1 cellular context compared by ENCODE assay signal in the genomic region with DNA sequence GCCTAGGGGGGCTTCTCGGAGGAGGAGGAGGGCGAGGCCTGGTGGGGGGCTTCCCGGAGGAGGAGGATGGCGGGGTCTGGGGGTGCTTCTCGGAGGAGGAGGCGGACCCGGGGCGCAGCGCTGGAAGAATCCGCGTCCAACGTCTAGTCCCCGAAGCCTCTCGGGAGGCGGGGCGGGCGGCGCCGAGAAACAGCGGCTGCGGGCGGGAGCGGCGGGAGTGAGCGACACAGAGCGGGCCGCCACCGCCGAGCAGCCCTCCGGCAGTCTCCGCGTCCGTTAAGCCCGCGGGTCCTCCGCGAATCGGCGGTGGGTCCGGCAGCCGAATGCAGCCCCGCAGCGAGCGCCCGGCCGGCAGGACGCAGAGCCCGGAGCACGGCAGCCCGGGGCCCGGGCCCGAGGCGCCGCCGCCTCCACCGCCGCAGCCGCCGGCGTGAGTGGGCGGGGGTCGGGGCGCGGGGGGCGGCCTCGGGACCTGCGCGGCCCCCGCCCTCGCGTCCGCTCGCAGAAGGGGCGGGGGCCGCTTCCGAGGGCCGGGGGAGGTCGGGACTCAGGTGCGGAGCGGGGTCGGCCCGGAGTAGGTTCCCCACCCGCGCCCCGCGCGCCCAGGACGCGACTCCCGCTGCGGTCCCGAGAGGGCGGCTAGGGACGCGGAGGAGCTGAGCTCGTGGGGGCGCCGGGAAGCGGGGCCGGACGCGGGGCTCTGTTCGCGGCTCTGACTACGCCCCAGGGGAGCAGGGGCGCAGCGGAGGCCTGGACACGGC.
TF ChIP-seq lines count a peak whose summit lies in the region.

A gene (plus strand): TSS at position 214 of the 761 bp plus-strand sequence. CDS start 110 bp downstream, at position 324.

TF ChIP-seq in HepG2, 621 proteins besides CTCF, POLR2A, EP300 and RAD21 (continued from another document and continues in another):
- TF ChIP-seq, protein P1, sequence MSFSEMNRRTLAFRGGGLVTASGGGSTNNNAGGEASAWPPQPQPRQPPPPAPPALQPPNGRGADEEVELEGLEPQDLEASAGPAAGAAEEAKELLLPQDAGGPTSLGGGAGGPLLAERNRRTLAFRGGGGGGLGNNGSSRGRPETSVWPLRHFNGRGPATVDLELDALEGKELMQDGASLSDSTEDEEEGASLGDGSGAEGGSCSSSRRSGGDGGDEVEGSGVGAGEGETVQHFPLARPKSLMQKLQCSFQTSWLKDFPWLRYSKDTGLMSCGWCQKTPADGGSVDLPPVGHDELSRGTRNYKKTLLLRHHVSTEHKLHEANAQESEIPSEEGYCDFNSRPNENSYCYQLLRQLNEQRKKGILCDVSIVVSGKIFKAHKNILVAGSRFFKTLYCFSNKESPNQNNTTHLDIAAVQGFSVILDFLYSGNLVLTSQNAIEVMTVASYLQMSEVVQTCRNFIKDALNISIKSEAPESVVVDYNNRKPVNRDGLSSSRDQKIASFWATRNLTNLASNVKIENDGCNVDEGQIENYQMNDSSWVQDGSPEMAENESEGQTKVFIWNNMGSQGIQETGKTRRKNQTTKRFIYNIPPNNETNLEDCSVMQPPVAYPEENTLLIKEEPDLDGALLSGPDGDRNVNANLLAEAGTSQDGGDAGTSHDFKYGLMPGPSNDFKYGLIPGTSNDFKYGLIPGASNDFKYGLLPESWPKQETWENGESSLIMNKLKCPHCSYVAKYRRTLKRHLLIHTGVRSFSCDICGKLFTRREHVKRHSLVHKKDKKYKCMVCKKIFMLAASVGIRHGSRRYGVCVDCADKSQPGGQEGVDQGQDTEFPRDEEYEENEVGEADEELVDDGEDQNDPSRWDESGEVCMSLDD (CRISPR knock-in tag; IDR thresholded peaks at IDR 0.05; ENCODE audit: borderline replicate concordance): no peak
- TF ChIP-seq, protein P2, sequence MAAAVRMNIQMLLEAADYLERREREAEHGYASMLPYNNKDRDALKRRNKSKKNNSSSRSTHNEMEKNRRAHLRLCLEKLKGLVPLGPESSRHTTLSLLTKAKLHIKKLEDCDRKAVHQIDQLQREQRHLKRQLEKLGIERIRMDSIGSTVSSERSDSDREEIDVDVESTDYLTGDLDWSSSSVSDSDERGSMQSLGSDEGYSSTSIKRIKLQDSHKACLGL (CRISPR knock-in tag; IDR thresholded peaks at IDR 0.05): 0 out of 2 replicates have a peak, but pooled peaks have one; percentile 32
- TF ChIP-seq ZNF577 (CRISPR knock-in tag; IDR thresholded peaks at IDR 0.05; ENCODE audit: borderline replicate concordance, low read depth) (no peak), ISX (CRISPR knock-in tag; conservative IDR thresholded peaks at IDR 0.05) (no peak), ZSCAN30 (CRISPR knock-in tag; IDR thresholded peaks at IDR 0.05) (no peak), ZNF253 (CRISPR knock-in tag; IDR thresholded peaks at IDR 0.05; ENCODE audit: borderline replicate concordance) (no peak), NCOA2 (CRISPR knock-in tag; IDR thresholded peaks at IDR 0.05) (no peak), RELA (CRISPR knock-in tag; IDR thresholded peaks at IDR 0.05) (no peak), SMARCE1 (IDR thresholded peaks at IDR 0.05; ENCODE audit: borderline replicate concordance) (no peak), MYNN (CRISPR knock-in tag; IDR thresholded peaks at IDR 0.05; ENCODE audit: low read depth) (no peak), MLLT10 (CRISPR knock-in tag; IDR thresholded peaks at IDR 0.05) (no peak), ZNF101 (CRISPR knock-in tag; IDR thresholded peaks at IDR 0.05; ENCODE audit: borderline replicate concordance, low read depth) (no peak), NAIF1 (CRISPR knock-in tag; IDR thresholded peaks at IDR 0.05; ENCODE audit: borderline replicate concordance) (no peak), ZNF260 (CRISPR knock-in tag; IDR thresholded peaks at IDR 0.05; ENCODE audit: borderline replicate concordance, low read depth) (no peak), NONO (IDR thresholded peaks at IDR 0.05) (no peak), NONO (CRISPR knock-in tag; conservative IDR thresholded peaks at IDR 0.05) (no peak), ZNF761 (CRISPR knock-in tag; conservative IDR thresholded peaks at IDR 0.05) (0 out of 2 replicates have a peak, but pooled peaks have one; percentile 16), ONECUT2 (CRISPR knock-in tag; IDR thresholded peaks at IDR 0.05) (no peak), NCOA1 (CRISPR knock-in tag; IDR thresholded peaks at IDR 0.05) (no peak), PHF20 (CRISPR knock-in tag; IDR thresholded peaks at IDR 0.05) (peak; percentile 27; the same call in 1 of the 2 replicates)
- TF ChIP-seq, protein P3, sequence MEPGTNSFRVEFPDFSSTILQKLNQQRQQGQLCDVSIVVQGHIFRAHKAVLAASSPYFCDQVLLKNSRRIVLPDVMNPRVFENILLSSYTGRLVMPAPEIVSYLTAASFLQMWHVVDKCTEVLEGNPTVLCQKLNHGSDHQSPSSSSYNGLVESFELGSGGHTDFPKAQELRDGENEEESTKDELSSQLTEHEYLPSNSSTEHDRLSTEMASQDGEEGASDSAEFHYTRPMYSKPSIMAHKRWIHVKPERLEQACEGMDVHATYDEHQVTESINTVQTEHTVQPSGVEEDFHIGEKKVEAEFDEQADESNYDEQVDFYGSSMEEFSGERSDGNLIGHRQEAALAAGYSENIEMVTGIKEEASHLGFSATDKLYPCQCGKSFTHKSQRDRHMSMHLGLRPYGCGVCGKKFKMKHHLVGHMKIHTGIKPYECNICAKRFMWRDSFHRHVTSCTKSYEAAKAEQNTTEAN (CRISPR knock-in tag; conservative IDR thresholded peaks at IDR 0.05): no peak
- TF ChIP-seq, protein P4, sequence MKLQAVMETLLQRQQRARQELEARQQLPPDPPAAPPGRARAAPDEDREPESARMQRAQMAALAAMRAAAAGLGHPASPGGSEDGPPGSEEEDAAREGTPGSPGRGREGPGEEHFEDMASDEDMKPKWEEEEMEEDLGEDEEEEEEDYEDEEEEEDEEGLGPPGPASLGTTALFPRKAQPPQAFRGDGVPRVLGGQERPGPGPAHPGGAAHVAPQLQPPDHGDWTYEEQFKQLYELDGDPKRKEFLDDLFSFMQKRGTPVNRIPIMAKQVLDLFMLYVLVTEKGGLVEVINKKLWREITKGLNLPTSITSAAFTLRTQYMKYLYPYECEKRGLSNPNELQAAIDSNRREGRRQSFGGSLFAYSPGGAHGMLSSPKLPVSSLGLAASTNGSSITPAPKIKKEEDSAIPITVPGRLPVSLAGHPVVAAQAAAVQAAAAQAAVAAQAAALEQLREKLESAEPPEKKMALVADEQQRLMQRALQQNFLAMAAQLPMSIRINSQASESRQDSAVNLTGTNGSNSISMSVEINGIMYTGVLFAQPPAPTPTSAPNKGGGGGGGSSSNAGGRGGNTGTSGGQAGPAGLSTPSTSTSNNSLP (IDR thresholded peaks at IDR 0.05; ENCODE audit: low read depth, low read length): no peak
- TF ChIP-seq, protein P5, sequence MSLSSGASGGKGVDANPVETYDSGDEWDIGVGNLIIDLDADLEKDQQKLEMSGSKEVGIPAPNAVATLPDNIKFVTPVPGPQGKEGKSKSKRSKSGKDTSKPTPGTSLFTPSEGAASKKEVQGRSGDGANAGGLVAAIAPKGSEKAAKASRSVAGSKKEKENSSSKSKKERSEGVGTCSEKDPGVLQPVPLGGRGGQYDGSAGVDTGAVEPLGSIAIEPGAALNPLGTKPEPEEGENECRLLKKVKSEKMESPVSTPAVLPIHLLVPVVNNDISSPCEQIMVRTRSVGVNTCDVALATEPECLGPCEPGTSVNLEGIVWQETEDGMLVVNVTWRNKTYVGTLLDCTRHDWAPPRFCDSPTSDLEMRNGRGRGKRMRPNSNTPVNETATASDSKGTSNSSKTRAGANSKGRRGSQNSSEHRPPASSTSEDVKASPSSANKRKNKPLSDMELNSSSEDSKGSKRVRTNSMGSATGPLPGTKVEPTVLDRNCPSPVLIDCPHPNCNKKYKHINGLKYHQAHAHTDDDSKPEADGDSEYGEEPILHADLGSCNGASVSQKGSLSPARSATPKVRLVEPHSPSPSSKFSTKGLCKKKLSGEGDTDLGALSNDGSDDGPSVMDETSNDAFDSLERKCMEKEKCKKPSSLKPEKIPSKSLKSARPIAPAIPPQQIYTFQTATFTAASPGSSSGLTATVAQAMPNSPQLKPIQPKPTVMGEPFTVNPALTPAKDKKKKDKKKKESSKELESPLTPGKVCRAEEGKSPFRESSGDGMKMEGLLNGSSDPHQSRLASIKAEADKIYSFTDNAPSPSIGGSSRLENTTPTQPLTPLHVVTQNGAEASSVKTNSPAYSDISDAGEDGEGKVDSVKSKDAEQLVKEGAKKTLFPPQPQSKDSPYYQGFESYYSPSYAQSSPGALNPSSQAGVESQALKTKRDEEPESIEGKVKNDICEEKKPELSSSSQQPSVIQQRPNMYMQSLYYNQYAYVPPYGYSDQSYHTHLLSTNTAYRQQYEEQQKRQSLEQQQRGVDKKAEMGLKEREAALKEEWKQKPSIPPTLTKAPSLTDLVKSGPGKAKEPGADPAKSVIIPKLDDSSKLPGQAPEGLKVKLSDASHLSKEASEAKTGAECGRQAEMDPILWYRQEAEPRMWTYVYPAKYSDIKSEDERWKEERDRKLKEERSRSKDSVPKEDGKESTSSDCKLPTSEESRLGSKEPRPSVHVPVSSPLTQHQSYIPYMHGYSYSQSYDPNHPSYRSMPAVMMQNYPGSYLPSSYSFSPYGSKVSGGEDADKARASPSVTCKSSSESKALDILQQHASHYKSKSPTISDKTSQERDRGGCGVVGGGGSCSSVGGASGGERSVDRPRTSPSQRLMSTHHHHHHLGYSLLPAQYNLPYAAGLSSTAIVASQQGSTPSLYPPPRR (CRISPR knock-in tag; IDR thresholded peaks at IDR 0.05; ENCODE audit: borderline replicate concordance): no peak
- TF ChIP-seq, protein P6, sequence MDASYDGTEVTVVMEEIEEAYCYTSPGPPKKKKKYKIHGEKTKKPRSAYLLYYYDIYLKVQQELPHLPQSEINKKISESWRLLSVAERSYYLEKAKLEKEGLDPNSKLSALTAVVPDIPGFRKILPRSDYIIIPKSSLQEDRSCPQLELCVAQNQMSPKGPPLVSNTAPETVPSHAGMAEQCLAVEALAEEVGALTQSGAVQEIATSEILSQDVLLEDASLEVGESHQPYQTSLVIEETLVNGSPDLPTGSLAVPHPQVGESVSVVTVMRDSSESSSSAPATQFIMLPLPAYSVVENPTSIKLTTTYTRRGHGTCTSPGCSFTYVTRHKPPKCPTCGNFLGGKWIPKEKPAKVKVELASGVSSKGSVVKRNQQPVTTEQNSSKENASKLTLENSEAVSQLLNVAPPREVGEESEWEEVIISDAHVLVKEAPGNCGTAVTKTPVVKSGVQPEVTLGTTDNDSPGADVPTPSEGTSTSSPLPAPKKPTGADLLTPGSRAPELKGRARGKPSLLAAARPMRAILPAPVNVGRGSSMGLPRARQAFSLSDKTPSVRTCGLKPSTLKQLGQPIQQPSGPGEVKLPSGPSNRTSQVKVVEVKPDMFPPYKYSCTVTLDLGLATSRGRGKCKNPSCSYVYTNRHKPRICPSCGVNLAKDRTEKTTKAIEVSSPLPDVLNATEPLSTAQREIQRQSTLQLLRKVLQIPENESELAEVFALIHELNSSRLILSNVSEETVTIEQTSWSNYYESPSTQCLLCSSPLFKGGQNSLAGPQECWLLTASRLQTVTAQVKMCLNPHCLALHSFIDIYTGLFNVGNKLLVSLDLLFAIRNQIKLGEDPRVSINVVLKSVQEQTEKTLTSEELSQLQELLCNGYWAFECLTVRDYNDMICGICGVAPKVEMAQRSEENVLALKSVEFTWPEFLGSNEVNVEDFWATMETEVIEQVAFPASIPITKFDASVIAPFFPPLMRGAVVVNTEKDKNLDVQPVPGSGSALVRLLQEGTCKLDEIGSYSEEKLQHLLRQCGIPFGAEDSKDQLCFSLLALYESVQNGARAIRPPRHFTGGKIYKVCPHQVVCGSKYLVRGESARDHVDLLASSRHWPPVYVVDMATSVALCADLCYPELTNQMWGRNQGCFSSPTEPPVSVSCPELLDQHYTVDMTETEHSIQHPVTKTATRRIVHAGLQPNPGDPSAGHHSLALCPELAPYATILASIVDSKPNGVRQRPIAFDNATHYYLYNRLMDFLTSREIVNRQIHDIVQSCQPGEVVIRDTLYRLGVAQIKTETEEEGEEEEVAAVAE (CRISPR knock-in tag; IDR thresholded peaks at IDR 0.05; ENCODE audit: borderline replicate concordance): no peak
- TF ChIP-seq, protein P7, sequence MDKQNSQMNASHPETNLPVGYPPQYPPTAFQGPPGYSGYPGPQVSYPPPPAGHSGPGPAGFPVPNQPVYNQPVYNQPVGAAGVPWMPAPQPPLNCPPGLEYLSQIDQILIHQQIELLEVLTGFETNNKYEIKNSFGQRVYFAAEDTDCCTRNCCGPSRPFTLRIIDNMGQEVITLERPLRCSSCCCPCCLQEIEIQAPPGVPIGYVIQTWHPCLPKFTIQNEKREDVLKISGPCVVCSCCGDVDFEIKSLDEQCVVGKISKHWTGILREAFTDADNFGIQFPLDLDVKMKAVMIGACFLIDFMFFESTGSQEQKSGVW (CRISPR knock-in tag; IDR thresholded peaks at IDR 0.05; ENCODE audit: borderline replicate concordance): no peak
- TF ChIP-seq, protein P8, sequence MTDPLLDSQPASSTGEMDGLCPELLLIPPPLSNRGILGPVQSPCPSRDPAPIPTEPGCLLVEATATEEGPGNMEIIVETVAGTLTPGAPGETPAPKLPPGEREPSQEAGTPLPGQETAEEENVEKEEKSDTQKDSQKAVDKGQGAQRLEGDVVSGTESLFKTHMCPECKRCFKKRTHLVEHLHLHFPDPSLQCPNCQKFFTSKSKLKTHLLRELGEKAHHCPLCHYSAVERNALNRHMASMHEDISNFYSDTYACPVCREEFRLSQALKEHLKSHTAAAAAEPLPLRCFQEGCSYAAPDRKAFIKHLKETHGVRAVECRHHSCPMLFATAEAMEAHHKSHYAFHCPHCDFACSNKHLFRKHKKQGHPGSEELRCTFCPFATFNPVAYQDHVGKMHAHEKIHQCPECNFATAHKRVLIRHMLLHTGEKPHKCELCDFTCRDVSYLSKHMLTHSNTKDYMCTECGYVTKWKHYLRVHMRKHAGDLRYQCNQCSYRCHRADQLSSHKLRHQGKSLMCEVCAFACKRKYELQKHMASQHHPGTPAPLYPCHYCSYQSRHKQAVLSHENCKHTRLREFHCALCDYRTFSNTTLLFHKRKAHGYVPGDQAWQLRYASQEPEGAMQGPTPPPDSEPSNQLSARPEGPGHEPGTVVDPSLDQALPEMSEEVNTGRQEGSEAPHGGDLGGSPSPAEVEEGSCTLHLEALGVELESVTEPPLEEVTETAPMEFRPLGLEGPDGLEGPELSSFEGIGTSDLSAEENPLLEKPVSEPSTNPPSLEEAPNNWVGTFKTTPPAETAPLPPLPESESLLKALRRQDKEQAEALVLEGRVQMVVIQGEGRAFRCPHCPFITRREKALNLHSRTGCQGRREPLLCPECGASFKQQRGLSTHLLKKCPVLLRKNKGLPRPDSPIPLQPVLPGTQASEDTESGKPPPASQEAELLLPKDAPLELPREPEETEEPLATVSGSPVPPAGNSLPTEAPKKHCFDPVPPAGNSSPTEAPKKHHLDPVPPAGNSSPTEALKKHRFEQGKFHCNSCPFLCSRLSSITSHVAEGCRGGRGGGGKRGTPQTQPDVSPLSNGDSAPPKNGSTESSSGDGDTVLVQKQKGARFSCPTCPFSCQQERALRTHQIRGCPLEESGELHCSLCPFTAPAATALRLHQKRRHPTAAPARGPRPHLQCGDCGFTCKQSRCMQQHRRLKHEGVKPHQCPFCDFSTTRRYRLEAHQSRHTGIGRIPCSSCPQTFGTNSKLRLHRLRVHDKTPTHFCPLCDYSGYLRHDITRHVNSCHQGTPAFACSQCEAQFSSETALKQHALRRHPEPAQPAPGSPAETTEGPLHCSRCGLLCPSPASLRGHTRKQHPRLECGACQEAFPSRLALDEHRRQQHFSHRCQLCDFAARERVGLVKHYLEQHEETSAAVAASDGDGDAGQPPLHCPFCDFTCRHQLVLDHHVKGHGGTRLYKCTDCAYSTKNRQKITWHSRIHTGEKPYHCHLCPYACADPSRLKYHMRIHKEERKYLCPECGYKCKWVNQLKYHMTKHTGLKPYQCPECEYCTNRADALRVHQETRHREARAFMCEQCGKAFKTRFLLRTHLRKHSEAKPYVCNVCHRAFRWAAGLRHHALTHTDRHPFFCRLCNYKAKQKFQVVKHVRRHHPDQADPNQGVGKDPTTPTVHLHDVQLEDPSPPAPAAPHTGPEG (CRISPR knock-in tag; IDR thresholded peaks at IDR 0.05): peak; percentile 100
